ENCODE assay signal across 19 cellular contexts in the genomic region with DNA sequence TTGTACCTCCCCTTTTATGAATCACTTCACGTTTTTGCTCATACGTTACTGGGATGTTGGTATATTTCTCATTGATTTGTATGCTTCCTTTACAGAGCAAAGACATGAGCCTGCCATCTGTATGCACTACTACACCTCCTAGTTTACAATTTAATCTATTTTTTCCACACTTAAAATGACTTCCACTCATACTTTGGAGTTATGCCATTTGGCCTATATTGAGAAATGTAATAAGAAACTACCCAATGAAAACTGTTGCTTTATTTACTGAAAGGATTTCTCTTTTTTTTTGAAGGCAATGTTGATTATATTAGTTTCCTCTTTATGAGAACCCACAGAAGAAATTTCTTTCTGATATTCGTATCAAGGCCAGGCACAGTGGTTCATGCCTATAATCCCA. TPM values are rescaled to one million over a fixed set of nuclear protein-coding genes. Genes with fewer than 3 reads are reported as not detected.
A peak's percentile ranks its signal among the peaks of the same experiment; 100 is the strongest.
DNase-seq lines count a peak whose midpoint lies in the region; ATAC-seq, FAIRE-seq and TF ChIP-seq lines count a peak whose summit lies in the region.
"Had no signal": no experiment of that assay in that cellular context is flagged by ENCODE, and none has a peak within 500 bp of the region (broad histone marks: within the 10 kb centered on the region; RNA-seq: fewer than 3 reads in every experiment).

No MANE protein-coding gene starts in this region.

- DNase-seq in CD8-positive, alpha-beta T cell = no peak
- DNase-seq in GM23248 = peak; percentile 13
- peak; percentile 31 for DNase-seq in fibroblast of gingiva (ENCODE audit: low read depth)
- DNase-seq in mesothelial cell of epicardium (ENCODE audit: low spot score in 2 of 2, unreplicated experiment in 2 of 2) = no peak
- no peak for DNase-seq in GM12891 (ENCODE audit: insufficient read length, low spot score)
- no peak for DNase-seq in stimulated activated naive CD8-positive, alpha-beta T cell treated with anti-CD3 and anti-CD28 coated beads, Interleukin-15, amount 100 ng/mL, for 72 hours
- DNase-seq: ACHN; BE2C; C1 segment of cervical spinal cord; CD4-positive, alpha-beta T cell; DMS153; DMS79; GDM1; HCEC 1CT had no signal

- TF ChIP-seq CTCF in CD8-positive, alpha-beta T cell (IDR thresholded peaks at IDR 0.05) = no peak
- no peak for TF ChIP-seq CTCF in mesothelial cell of epicardium (IDR thresholded peaks at IDR 0.05; ENCODE audit: unreplicated experiment)

- H3K36me3 Mint-ChIP-seq in CD8-positive, alpha-beta T cell = peaks cover 78% of the 10 kb centered on the region
- peaks cover 28% of the 10 kb centered on the region for H3K36me3 Mint-ChIP-seq in mesothelial cell of epicardium

- CTCF ChIA-PET in CD8-positive, alpha-beta T cell (lab: Charles Lee) = no interaction called here

- H4K20me1 ChIP-seq in GM23248 (ENCODE audit: insufficient read depth) = no peaks in the 10 kb centered on the region

- no peaks in the 10 kb centered on the region for H3K27me3 ChIP-seq in CD8-positive, alpha-beta T cell (ENCODE audit: insufficient read depth, low read length)
- H3K27me3 ChIP-seq in GM23248 (replicated peaks; ENCODE audit: insufficient read depth) = no peaks in the 10 kb centered on the region
- H3K27me3 ChIP-seq: BE2C had no signal

- no peak for FAIRE-seq in GM12891 (lab: Jason Lieb, UNC)
- FAIRE-seq: A204.1, H54 had no signal

- no peak overlapping the region for H3K9ac ChIP-seq in GM23248

- WGBS in GM23248 (ENCODE audit: low coverage in 1 of 2, low lambda C conversion rate in 2 of 2, missing lambda C conversion rate in 2 of 2), 2 experiments = 85 to 89% methylated on average over 3 of the region's 3 CpGs

- no peak overlapping the region for H3K4me3 Mint-ChIP-seq in CD8-positive, alpha-beta T cell
- H3K4me3 Mint-ChIP-seq in mesothelial cell of epicardium = no peak overlapping the region
- H3K4me3 Mint-ChIP-seq in stimulated activated naive CD8-positive, alpha-beta T cell treated with anti-CD3 and anti-CD28 coated beads, Interleukin-15, amount 100 ng/mL, for 72 hours = no peak overlapping the region
- H3K4me3 Mint-ChIP-seq: CD4-positive, alpha-beta T cell; GM23338 had no signal

- H3K9me3 ChIP-seq in CD8-positive, alpha-beta T cell (ENCODE audit: low read length) = no peaks in the 10 kb centered on the region
- H3K9me3 ChIP-seq in GM23248 (ENCODE audit: low read depth) = no peaks in the 10 kb centered on the region
- H3K9me3 ChIP-seq: BE2C had no signal

- H3K27ac ChIP-seq in CD8-positive, alpha-beta T cell (ENCODE audit: low read depth, low read length) = no peak overlapping the region
- H3K27ac ChIP-seq in GM23248 = no peak overlapping the region

- no peaks in the 10 kb centered on the region for H3K27me3 Mint-ChIP-seq in CD8-positive, alpha-beta T cell (ENCODE audit: low read depth)
- H3K27me3 Mint-ChIP-seq in mesothelial cell of epicardium (ENCODE audit: low read depth) = no peaks in the 10 kb centered on the region
- no peaks in the 10 kb centered on the region for H3K27me3 Mint-ChIP-seq in stimulated activated naive CD8-positive, alpha-beta T cell treated with anti-CD3 and anti-CD28 coated beads, Interleukin-15, amount 100 ng/mL, for 72 hours
- H3K27me3 Mint-ChIP-seq: CD4-positive, alpha-beta T cell had no signal

- H3K27ac Mint-ChIP-seq in CD8-positive, alpha-beta T cell = peak overlapping the region; percentile 41
- H3K27ac Mint-ChIP-seq in mesothelial cell of epicardium = peak overlapping the region; percentile 43
- no peak overlapping the region for H3K27ac Mint-ChIP-seq in stimulated activated naive CD8-positive, alpha-beta T cell treated with anti-CD3 and anti-CD28 coated beads, Interleukin-15, amount 100 ng/mL, for 72 hours
- H3K27ac Mint-ChIP-seq: CD4-positive, alpha-beta T cell; GM23338 had no signal

- in situ Hi-C loops in GM23248 (cut with MboI) = no loop called here

- intact Hi-C loops in CD8-positive, alpha-beta T cell (cut with DNase I, micrococcal nuclease) = no loop called here

- H3K9me3 Mint-ChIP-seq in CD8-positive, alpha-beta T cell = no peaks in the 10 kb centered on the region
- H3K9me3 Mint-ChIP-seq in mesothelial cell of epicardium = no peaks in the 10 kb centered on the region
- H3K9me3 Mint-ChIP-seq in stimulated activated naive CD8-positive, alpha-beta T cell treated with anti-CD3 and anti-CD28 coated beads, Interleukin-15, amount 100 ng/mL, for 72 hours = no peaks in the 10 kb centered on the region
- H3K9me3 Mint-ChIP-seq: CD4-positive, alpha-beta T cell; GM23338 had no signal

- H3K4me3 ChIP-seq in CD8-positive, alpha-beta T cell (ENCODE audit: low read depth, low read length) = no peak overlapping the region
- no peak overlapping the region for H3K4me3 ChIP-seq in GM23248
- H3K4me3 ChIP-seq: GM23338 had no signal

- H3K9me2 ChIP-seq in GM23248 (ENCODE audit: insufficient read depth) = no peaks in the 10 kb centered on the region

- H3K79me2 ChIP-seq in GM23248 (ENCODE audit: insufficient read depth) = no peaks in the 10 kb centered on the region

- H3K4me2 ChIP-seq in GM23248 (ENCODE audit: unreplicated experiment) = no peak overlapping the region
- H3K4me2 ChIP-seq: GM23338 had no signal

- H3K4me1 Mint-ChIP-seq in CD8-positive, alpha-beta T cell (ENCODE audit: low read depth) = no peaks in the 10 kb centered on the region
- H3K4me1 Mint-ChIP-seq in mesothelial cell of epicardium = no peaks in the 10 kb centered on the region
- no peaks in the 10 kb centered on the region for H3K4me1 Mint-ChIP-seq in stimulated activated naive CD8-positive, alpha-beta T cell treated with anti-CD3 and anti-CD28 coated beads, Interleukin-15, amount 100 ng/mL, for 72 hours
- H3K4me1 Mint-ChIP-seq: GM23338 had no signal

- peaks cover 68% of the 10 kb centered on the region for H3K36me3 ChIP-seq in CD8-positive, alpha-beta T cell (ENCODE audit: insufficient read depth, low read length)
- H3K36me3 ChIP-seq in GM23248 (ENCODE audit: low read depth) = peaks cover 38% of the 10 kb centered on the region

- no peak overlapping the region for H2AFZ ChIP-seq in GM23248
- H2AFZ ChIP-seq: GM23338 had no signal

- POLR2A ChIA-PET in CD8-positive, alpha-beta T cell (lab: Charles Lee) = interaction anchor here (1.1 kb wide), 1 partner anchor 72 kb away, joined by 3 read pairs; no protein-coding TSS in a partner anchor

- H3K4me1 ChIP-seq in CD8-positive, alpha-beta T cell (ENCODE audit: insufficient read depth, low read length) = no peaks in the 10 kb centered on the region
- H3K4me1 ChIP-seq in GM23248 (ENCODE audit: insufficient read depth) = no peaks in the 10 kb centered on the region
- H3K4me1 ChIP-seq: BE2C had no signal

- no peak for ATAC-seq in CD8-positive, alpha-beta T cell
- ATAC-seq in GM21381 (IDR thresholded peaks at IDR 0.05; ENCODE audit: unreplicated experiment) = no peak
- ATAC-seq in GM21515 (IDR thresholded peaks at IDR 0.05; ENCODE audit: unreplicated experiment) = no peak
- ATAC-seq in stimulated activated naive CD8-positive, alpha-beta T cell treated with anti-CD3 and anti-CD28 coated beads, Interleukin-15, amount 100 ng/mL, for 72 hours = no peak
- ATAC-seq: GM23338 had no signal

- TF ChIP-seq POLR2A in GM12891 (IDR thresholded peaks at IDR 0.05; ENCODE audit: low read depth, low read length) = no peak

- peaks cover 7% of the 10 kb centered on the region; the same call in 1 of the 2 replicates for H3F3A ChIP-seq in GM23248 (ENCODE audit: insufficient read depth)

TF ChIP-seq in GM12891, 5 proteins besides CTCF, POLR2A, EP300 and RAD21:
- TF ChIP-seq SPI1 (IDR thresholded peaks at IDR 0.05; ENCODE audit: low read depth, low read length) (no peak), TAF1 (IDR thresholded peaks at IDR 0.05; ENCODE audit: low read depth, low read length) (no peak), POLR2AphosphoS5 (IDR thresholded peaks at IDR 0.05; ENCODE audit: low read depth, low read length) (no peak), PAX5 (IDR thresholded peaks at IDR 0.05; ENCODE audit: insufficient read depth, low read length, severe bottlenecking) (no peak), POU2F2 (IDR thresholded peaks at IDR 0.05; ENCODE audit: low read depth, low read length) (no peak)

RNA-seq across cellular contexts. Expression of a gene that starts 43.1 kb away (rescaled TPM):
- 1 to 10 TPM; 5.5 to 6.8 TPM for total RNA-seq in CD8-positive, alpha-beta T cell
- total RNA-seq in GM23248 (2014; rRNA removed; shearing (Covaris generic)) = 154 and 161 TPM in 2 replicates
- polyA plus RNA-seq in GM23248 (2016; fragmentation: Nextera tagmentation; extraction: Ambion mirVana) = 153 and 157 TPM in 2 replicates
- total RNA-seq in mesothelial cell of epicardium = 13.4 to 14.8 TPM (median 14.4 TPM) in 3 replicates
- 9.2 TPM for polyA plus RNA-seq in GM12891 (2012; ENCODE audit: low read depth, missing spikeins)

Comparison
In these comparisons a context has a peak if more than half of its experiments do, and no peak if none do; other contexts are left out.
1. DNase-seq: peak in GM23248 (single experiment) and fibroblast of gingiva (single experiment); none in CD8-positive, alpha-beta T cell (0 of 7), mesothelial cell of epicardium (0 of 2), GM12891 (single experiment) and stimulated activated naive CD8-positive, alpha-beta T cell treated with anti-CD3 and anti-CD28 coated beads, Interleukin-15, amount 100 ng/mL, for 72 hours (0 of 2).
2. H3K27ac Mint-ChIP-seq: peak in CD8-positive, alpha-beta T cell (single experiment) and mesothelial cell of epicardium (single experiment); none in stimulated activated naive CD8-positive, alpha-beta T cell treated with anti-CD3 and anti-CD28 coated beads, Interleukin-15, amount 100 ng/mL, for 72 hours (0 of 2).